ENCODE assay signal across 26 cellular contexts in genomic region chr17:77240976-77241375, GRCh38.
"Had no signal": no experiment of that assay in that cellular context is flagged by ENCODE, and none has a peak within 500 bp of the region (broad histone marks: within the 10 kb centered on the region; RNA-seq: fewer than 3 reads in every experiment).

No MANE protein-coding gene starts in this region.

- H3K36me3 ChIP-seq: left lung, lower lobe of right lung, neural progenitor cell, pancreas, prostate gland, suprapubic skin, thoracic aorta, tibial artery, upper lobe of right lung had no signal

- ATAC-seq: left colon; left lung; lower lobe of right lung; natural killer cell; pancreas; right cardiac atrium; sciatic nerve; stimulated activated naive B cell treated with anti-CD40 and anti-IgM and Interleukin-4, amounts not matched to agents 10 μg/mL and 1 μg/mL and 100 μg/mL, for 72 hours; upper lobe of right lung had no signal

- H3K4me1 ChIP-seq: neural progenitor cell, pancreas, prostate gland had no signal

- H3K9me3 ChIP-seq: left lung, lower lobe of right lung, pancreas, prostate gland, suprapubic skin, thoracic aorta, tibial artery, upper lobe of right lung had no signal

- H3K4me2 ChIP-seq: neural progenitor cell had no signal

- H3K27me3 ChIP-seq: left lung, neural progenitor cell, pancreas, suprapubic skin, upper lobe of right lung had no signal

- H3K27ac ChIP-seq: left lung, lower lobe of right lung, neural progenitor cell, pancreas, prostate gland, skin epidermis, suprapubic skin, thoracic aorta, tibial artery, upper lobe of right lung had no signal

- DNase-seq: hippocampal formation; left colon; lower lobe of right lung; mammary epithelial cell; mesendoderm; naive B cell; natural killer cell; nephron progenitor cell; pancreas; retina; stimulated activated CD4-positive, alpha-beta T cell treated with anti-CD3 and anti-CD28 coated beads, Interleukin-12 subunit alpha, Interleukin-12 subunit beta, amount 100 ng/mL, for 4 hours; stimulated activated CD4-positive, alpha-beta T cell treated with anti-CD3 and anti-CD28 coated beads, Interleukin-15, amount 100 ng/mL, for 24 hours; stimulated activated CD4-positive, alpha-beta T cell treated with anti-CD3 and anti-CD28 coated beads, Interleukin-2, amount 100 ng/mL, for 24 hours; stimulated activated CD4-positive, alpha-beta T cell treated with anti-CD3 and anti-CD28 coated beads, Interleukin-4, amount 100 ng/mL, for 1 hour; stimulated activated naive B cell treated with anti-CD40 and anti-IgM and Interleukin-4, amounts not matched to agents 10 μg/mL and 1 μg/mL and 100 μg/mL, for 72 hours; tibial artery; trophoblast cell; upper lobe of right lung had no signal

- H2AFZ ChIP-seq: neural progenitor cell had no signal

- H3K4me3 ChIP-seq: left lung, lower lobe of right lung, neural progenitor cell, pancreas, prostate gland, skin epidermis, suprapubic skin, thoracic aorta, tibial artery, upper lobe of right lung had no signal

- H3K9ac ChIP-seq: neural progenitor cell had no signal
